11 cellular contexts compared by ENCODE assay signal in genomic region chr9:88605500-88606172, GRCh38.
DNase-seq lines count a peak whose midpoint lies in the region; ATAC-seq and TF ChIP-seq lines count a peak whose summit lies in the region.
"Had no signal": no experiment of that assay in that cellular context is flagged by ENCODE, and none has a peak within 500 bp of the region (broad histone marks: within the 10 kb centered on the region; RNA-seq: fewer than 3 reads in every experiment).

No MANE protein-coding gene starts in this region.

- no peaks in the 10 kb centered on the region for H3K27me3 ChIP-seq in heart left ventricle

- no peak overlapping the region for H3K4me3 Mint-ChIP-seq in osteocyte (ENCODE audit: unreplicated experiment)
- H3K4me3 Mint-ChIP-seq in glutamatergic neuron (ENCODE audit: unreplicated experiment) = no peak overlapping the region
- H3K4me3 Mint-ChIP-seq: activated CD4-positive, alpha-beta T cell treated with anti-CD3 and anti-CD28 coated beads for 36 hours; CD4-positive, alpha-beta memory T cell had no signal

- peaks cover 0 to 20% (median 5%) of the 10 kb centered on the region in 12 donors for H3K4me1 ChIP-seq in heart left ventricle

- peak in 3 of 4 donors; percentile 61 to 78 (median 78) for ATAC-seq in heart left ventricle
- peak; percentile 89 for ATAC-seq in sciatic nerve
- ATAC-seq: activated CD4-positive, alpha-beta T cell treated with anti-CD3 and anti-CD28 coated beads for 36 hours had no signal

- DNase-seq in AG20443 (ENCODE audit: low spot score) = peak; percentile 35
- peak; percentile 1 for DNase-seq in amniotic stem cell (lab: John Stamatoyannopoulos, UW)
- no peak for DNase-seq in heart left ventricle
- DNase-seq in sciatic nerve (ENCODE audit: low spot score) = no peak
- DNase-seq in osteocyte (ENCODE audit: extremely low spot score, unreplicated experiment) = no peak
- DNase-seq in NCI-H1105 (lab: John Stamatoyannopoulos, UW) = no peak
- no peak for DNase-seq in glutamatergic neuron
- DNase-seq in mucosa of gallbladder (ENCODE audit: low spot score) = no peak
- DNase-seq: activated CD4-positive, alpha-beta T cell treated with anti-CD3 and anti-CD28 coated beads for 36 hours; CD4-positive, alpha-beta memory T cell; NCI-H1436 had no signal

- WGBS in heart left ventricle, 4 donors = 40 to 51% (median 43%) methylated on average over 8 of the region's 8 CpGs

- peak overlapping the region in 8 of 12 donors; percentile 24 to 71 (median 40) for H3K27ac ChIP-seq in heart left ventricle

- H3K27me3 Mint-ChIP-seq in osteocyte (ENCODE audit: unreplicated experiment) (peaks cover 13% of the 10 kb centered on the region), glutamatergic neuron (ENCODE audit: unreplicated experiment) (no peaks in the 10 kb centered on the region)

- H3K9me3 Mint-ChIP-seq in osteocyte (ENCODE audit: unreplicated experiment) (no peaks in the 10 kb centered on the region), glutamatergic neuron (ENCODE audit: unreplicated experiment) (no peaks in the 10 kb centered on the region)

- no peak for TF ChIP-seq POLR2A in heart left ventricle (IDR thresholded peaks at IDR 0.05)

- no peak overlapping the region for H3K4me3 ChIP-seq in heart left ventricle

- H3K27ac Mint-ChIP-seq in osteocyte (ENCODE audit: unreplicated experiment) = no peak overlapping the region
- H3K27ac Mint-ChIP-seq in glutamatergic neuron (ENCODE audit: unreplicated experiment) = no peak overlapping the region
- H3K27ac Mint-ChIP-seq: activated CD4-positive, alpha-beta T cell treated with anti-CD3 and anti-CD28 coated beads for 36 hours; CD4-positive, alpha-beta memory T cell had no signal

- H3K36me3 ChIP-seq in heart left ventricle = no peaks in the 10 kb centered on the region

- TF ChIP-seq CTCF in heart left ventricle (IDR thresholded peaks at IDR 0.05) (no peak), osteocyte (IDR thresholded peaks at IDR 0.05) (no peak), glutamatergic neuron (IDR thresholded peaks at IDR 0.05; ENCODE audit: partially characterized antibody, unreplicated experiment) (no peak)

- H3K9me3 ChIP-seq in heart left ventricle = peaks cover 0 to 7% (median 0%) of the 10 kb centered on the region in 12 donors

- intact Hi-C loops in heart left ventricle (cut with DNase I) (loop anchor here in 3 of 10 donors (5.0 to 10.0 kb wide), 3 partner anchors 47 to 129 kb away; no protein-coding TSS in a partner anchor), sciatic nerve (cut with DNase I) (no loop called here)

- H3K4me1 Mint-ChIP-seq in osteocyte (ENCODE audit: unreplicated experiment) (peaks cover 8% of the 10 kb centered on the region), glutamatergic neuron (ENCODE audit: low read depth, unreplicated experiment) (peaks cover 7% of the 10 kb centered on the region)
- H3K4me1 Mint-ChIP-seq: activated CD4-positive, alpha-beta T cell treated with anti-CD3 and anti-CD28 coated beads for 36 hours; CD4-positive, alpha-beta memory T cell had no signal

- no peaks in the 10 kb centered on the region for H3K36me3 Mint-ChIP-seq in osteocyte (ENCODE audit: unreplicated experiment)
- peaks cover 10% of the 10 kb centered on the region for H3K36me3 Mint-ChIP-seq in glutamatergic neuron (ENCODE audit: unreplicated experiment)
- H3K36me3 Mint-ChIP-seq: CD4-positive, alpha-beta memory T cell had no signal

Comparison
In these comparisons a context has a peak if more than half of its experiments do, and no peak if none do; other contexts are left out.
1. DNase-seq: peak in AG20443 (single experiment) and amniotic stem cell (single experiment); none in heart left ventricle (0 of 5), sciatic nerve (single experiment), osteocyte (single experiment), NCI-H1105 (single experiment), glutamatergic neuron (single experiment) and mucosa of gallbladder (single experiment).